Comparison of ENCODE assay signal across 15 cellular contexts in genomic region chr19:29529646-29530548, GRCh38. TPM values are rescaled to one million over a fixed set of nuclear protein-coding genes. Genes with fewer than 3 reads are reported as not detected.
A peak's percentile ranks its signal among the peaks of the same experiment; 100 is the strongest.
DNase-seq lines count a peak whose midpoint lies in the region; TF ChIP-seq lines count a peak whose summit lies in the region.
"Had no signal": no experiment of that assay in that cellular context is flagged by ENCODE, and none has a peak within 500 bp of the region (broad histone marks: within the 10 kb centered on the region; RNA-seq: fewer than 3 reads in every experiment).

No MANE protein-coding gene starts in this region.

- peaks cover 22% of the 10 kb centered on the region for H3F3A ChIP-seq in neural progenitor cell (ENCODE audit: low read depth)

- POLR2A ChIA-PET in HEK293 (lab: Yijun Ruan, JAX), result no interaction called here

- H3K4me2 ChIP-seq in neural progenitor cell, result peak overlapping the region; percentile 99

- H3K9ac ChIP-seq in neural progenitor cell, result no peak overlapping the region

- in situ Hi-C loops in ACHN (cut with HindIII; ENCODE audit: low pct_ligation_motif_present, low pct_unique_long_range_greater_than_20kb, low sequenced_read_pairs), result no loop called here

- H3K9me3 ChIP-seq in HEK293 (ENCODE audit: control insufficient read depth, insufficient read depth, low read depth, low read length) (no peaks in the 10 kb centered on the region; the same call in 1 of the 2 replicates), ectodermal cell (ENCODE audit: control insufficient read depth, low read length) (no peaks in the 10 kb centered on the region), neural progenitor cell (ENCODE audit: low read depth) (no peaks in the 10 kb centered on the region)
- H3K9me3 ChIP-seq: prostate gland, suprapubic skin had no signal

- H2AFZ ChIP-seq in neural progenitor cell (replicated peaks), result peak overlapping the region; percentile 92

- 4 to 5% methylated on average over 100 of the region's 100 CpGs for WGBS in ectodermal cell, 2 experiments

- no peak overlapping the region for H3K27ac Mint-ChIP-seq in neural progenitor cell

- CTCF ChIA-PET in HEK293 (lab: Yijun Ruan, JAX), result interaction anchor here (0.6 to 4.2 kb wide), 13 partner anchors 8 to 908 kb away, joined by 3 to 38 read pairs (median 4); no protein-coding TSS in a partner anchor

- no peaks in the 10 kb centered on the region for H3K36me3 Mint-ChIP-seq in neural progenitor cell

- peaks cover 23% of the 10 kb centered on the region for H4K20me1 ChIP-seq in neural progenitor cell (ENCODE audit: low read depth)

- H3K27me3 Mint-ChIP-seq in neural progenitor cell (ENCODE audit: insufficient read depth, low read depth), result peaks cover 58% of the 10 kb centered on the region

- peak overlapping the region; percentile 77 for H3K4me3 Mint-ChIP-seq in neural progenitor cell

- TF ChIP-seq CTCF in HEK293 (tag by site-specific recombination; IDR thresholded peaks at IDR 0.05) (no peak), neural progenitor cell (IDR thresholded peaks at IDR 0.05) (peak; percentile 26)

- peaks cover 69% of the 10 kb centered on the region for H3K27me3 ChIP-seq in ectodermal cell (ENCODE audit: control insufficient read depth, insufficient read depth, low read length, poor library complexity, severe bottlenecking)
- H3K27me3 ChIP-seq in neural progenitor cell, result peaks cover 73% of the 10 kb centered on the region

- peaks cover 2% of the 10 kb centered on the region for H3K9me3 Mint-ChIP-seq in neural progenitor cell

- H3K4me1 ChIP-seq in HEK293 (ENCODE audit: control insufficient read depth, insufficient read depth, low read length), result peaks cover 34% of the 10 kb centered on the region
- peaks cover 12% of the 10 kb centered on the region for H3K4me1 ChIP-seq in ectodermal cell (ENCODE audit: control insufficient read depth, insufficient read depth, low read length)
- H3K4me1 ChIP-seq in neural progenitor cell, result peaks cover 21% of the 10 kb centered on the region

- H3K27ac ChIP-seq in HEK293 (ENCODE audit: extremely low read depth, low read depth, low read length) (no peak overlapping the region), ectodermal cell (ENCODE audit: insufficient read depth, low read depth, low read length, poor library complexity, severe bottlenecking) (no peak overlapping the region), neural progenitor cell (no peak overlapping the region)
- H3K27ac ChIP-seq: gastroesophageal sphincter, prostate gland, suprapubic skin had no signal

- DNase-seq in DMS79 treated with DMSO at 0.1 percent for 48 hours (lab: John Stamatoyannopoulos, UW) (peak; percentile 19), neural progenitor cell (ENCODE audit: low spot score) (peak; percentile 80), NCI-H2107 treated with DMSO at 0.1 percent for 48 hours (lab: John Stamatoyannopoulos, UW; ENCODE audit: unreplicated experiment) (no peak), ACHN (no peak), NCI-H2029 (lab: John Stamatoyannopoulos, UW) (no peak)
- DNase-seq: effector memory CD4-positive, alpha-beta T cell; KBM-7; left ventricle myocardium superior; NCI-H1694 treated with DMSO at 0.1 percent for 48 hours; NK-92 treated with Interleukin-12 subunit alpha and Interleukin-12 subunit beta, amount 100 ng/mL, for 24 hours had no signal

- H3K4me3 ChIP-seq in HEK293 (ENCODE audit: low read depth, low read length), result no peak overlapping the region
- peak overlapping the region; percentile 27 for H3K4me3 ChIP-seq in ectodermal cell (ENCODE audit: insufficient read depth, low read depth, low read length)
- H3K4me3 ChIP-seq in neural progenitor cell, result peak overlapping the region; percentile 52
- H3K4me3 ChIP-seq: gastroesophageal sphincter, prostate gland, suprapubic skin had no signal

- H3K36me3 ChIP-seq in HEK293 (ENCODE audit: control insufficient read depth in 2 of 2, insufficient read depth in 1 of 2, low read length in 2 of 2), result no peaks in the 10 kb centered on the region
- H3K36me3 ChIP-seq in ectodermal cell (ENCODE audit: control insufficient read depth, insufficient read depth, low read length), result no peaks in the 10 kb centered on the region
- no peaks in the 10 kb centered on the region for H3K36me3 ChIP-seq in neural progenitor cell
- H3K36me3 ChIP-seq: gastroesophageal sphincter, prostate gland, suprapubic skin had no signal

- peaks cover 23% of the 10 kb centered on the region for H3K4me1 Mint-ChIP-seq in neural progenitor cell

- H3K79me2 ChIP-seq in neural progenitor cell (ENCODE audit: low read depth), result no peaks in the 10 kb centered on the region

TF ChIP-seq in HEK293, 187 proteins besides CTCF, POLR2A, EP300 and RAD21 (continues in another document):
- TF ChIP-seq ZNF777 (tag by site-specific recombination; IDR thresholded peaks at IDR 0.05; ENCODE audit: borderline replicate concordance) (no peak), ZNF114 (tag by site-specific recombination; IDR thresholded peaks at IDR 0.05) (no peak), ZNF548 (tag by site-specific recombination; IDR thresholded peaks at IDR 0.05) (no peak), ZNF692 (tag by site-specific recombination; IDR thresholded peaks at IDR 0.05) (no peak), PBX3 (CRISPR knock-in tag; IDR thresholded peaks at IDR 0.05) (peak; percentile 43; the same call in 1 of the 2 replicates), ZNF157 (tag by site-specific recombination; IDR thresholded peaks at IDR 0.05) (no peak), ZNF639 (tag by site-specific recombination; IDR thresholded peaks at IDR 0.05) (no peak), SP2 (tag by site-specific recombination; IDR thresholded peaks at IDR 0.05) (no peak), TRIM28 (IDR thresholded peaks at IDR 0.05; ENCODE audit: borderline replicate concordance, low read length) (no peak), HIC1 (tag by site-specific recombination; IDR thresholded peaks at IDR 0.05) (peak; percentile 43; the same call in 1 of the 2 replicates), ZNF580 (tag by site-specific recombination; IDR thresholded peaks at IDR 0.05) (no peak), IKZF3 (tag by site-specific recombination; IDR thresholded peaks at IDR 0.05) (no peak), ZNF394 (tag by site-specific recombination; IDR thresholded peaks at IDR 0.05; ENCODE audit: borderline replicate concordance) (no peak)

RNA-seq across cellular contexts. Expression of gene VSTM2B, which starts 4.1 kb away (rescaled TPM):
- 1.2 TPM for polyA plus RNA-seq in ectodermal cell (2013, experiment 1 of 4)
- 1.0 TPM for polyA plus RNA-seq in ectodermal cell (2013, experiment 2 of 4)
- 2.2 TPM for polyA plus RNA-seq in ectodermal cell (2013, experiment 3 of 4)
- polyA plus RNA-seq in ectodermal cell (2013, experiment 4 of 4), result 1.5 TPM
- total RNA-seq in neural progenitor cell (ENCODE audit: low replicate concordance), result 0.59 TPM in 1 of 2 replicates, not detected in the other
- total RNA-seq: left ventricle myocardium superior, prostate gland, suprapubic skin had no signal

Comparison
In these comparisons a context has a peak if more than half of its experiments do, and no peak if none do; other contexts are left out.
1. DNase-seq: peak in DMS79 treated with DMSO at 0.1 percent for 48 hours (single experiment) and neural progenitor cell (single experiment); none in NCI-H2107 treated with DMSO at 0.1 percent for 48 hours (single experiment), ACHN (single experiment) and NCI-H2029 (single experiment).